Comparison of ENCODE assay signal across 9 cellular contexts in genomic region chr13:49530452-49530851, GRCh38. TPM values are rescaled to one million over a fixed set of nuclear protein-coding genes. Genes with fewer than 3 reads are reported as not detected.
DNase-seq lines count a peak whose midpoint lies in the region; ATAC-seq and TF ChIP-seq lines count a peak whose summit lies in the region.
"Had no signal": no experiment of that assay in that cellular context is flagged by ENCODE, and none has a peak within 500 bp of the region (broad histone marks: within the 10 kb centered on the region; RNA-seq: fewer than 3 reads in every experiment).

No MANE protein-coding gene starts in this region.

- intact Hi-C loops in natural killer cell (cut with micrococcal nuclease) (no loop called here), Right ventricle myocardium superior (cut with DNase I) (no loop called here)

- no peak for TF ChIP-seq CTCF in natural killer cell (IDR thresholded peaks at IDR 0.05)

- peaks cover 7% of the 10 kb centered on the region for H3K36me3 Mint-ChIP-seq in natural killer cell
- no peaks in the 10 kb centered on the region for H3K36me3 Mint-ChIP-seq in natural killer cell treated with Interleukin-12 subunit alpha and Interleukin-12 subunit beta and Interleukin-15 and Interleukin-18, amount 100 ng/mL, for 72 hours
- peaks cover 70% of the 10 kb centered on the region for H3K36me3 Mint-ChIP-seq in activated T-helper 17 cell treated with anti-CD3 and anti-CD28 coated beads, Interleukin-2, amount 50 U/mL, for 72 hours (ENCODE audit: low read depth)

- ATAC-seq in natural killer cell, result peak in 1 of 3 donors; percentile 36
- no peak for ATAC-seq in natural killer cell treated with Interleukin-12 subunit alpha and Interleukin-12 subunit beta and Interleukin-15 and Interleukin-18, amount 100 ng/mL, for 72 hours
- peak; percentile 69 for ATAC-seq in HG03097 (IDR thresholded peaks at IDR 0.05; ENCODE audit: low FRiP score, unreplicated experiment)
- no peak for ATAC-seq in activated T-helper 17 cell treated with anti-CD3 and anti-CD28 coated beads, Interleukin-2, amount 50 U/mL, for 72 hours (replicated peaks)
- ATAC-seq in GM21619 (IDR thresholded peaks at IDR 0.05; ENCODE audit: unreplicated experiment), result no peak
- no peak for ATAC-seq in Right ventricle myocardium superior (ENCODE audit: poor library complexity)

- H3K9me3 Mint-ChIP-seq in natural killer cell, result no peaks in the 10 kb centered on the region
- no peaks in the 10 kb centered on the region for H3K9me3 Mint-ChIP-seq in natural killer cell treated with Interleukin-12 subunit alpha and Interleukin-12 subunit beta and Interleukin-15 and Interleukin-18, amount 100 ng/mL, for 72 hours
- H3K9me3 Mint-ChIP-seq in activated T-helper 17 cell treated with anti-CD3 and anti-CD28 coated beads, Interleukin-2, amount 50 U/mL, for 72 hours, result no peaks in the 10 kb centered on the region
- H3K9me3 Mint-ChIP-seq: activated naive CD4-positive, alpha-beta T cell treated with anti-CD3 and anti-CD28 coated beads, Interleukin-2, amount 10 ng/mL, durations not matched to agents 7 days and 5 days had no signal

- peaks cover 5 to 18% of the 10 kb centered on the region in 2 donors for H3K4me1 Mint-ChIP-seq in natural killer cell
- H3K4me1 Mint-ChIP-seq in natural killer cell treated with Interleukin-12 subunit alpha and Interleukin-12 subunit beta and Interleukin-15 and Interleukin-18, amount 100 ng/mL, for 72 hours (ENCODE audit: low read depth in 2 of 2), result peaks cover 3 to 5% of the 10 kb centered on the region in 2 donors
- no peaks in the 10 kb centered on the region for H3K4me1 Mint-ChIP-seq in activated T-helper 17 cell treated with anti-CD3 and anti-CD28 coated beads, Interleukin-2, amount 50 U/mL, for 72 hours

- H3K27ac Mint-ChIP-seq in natural killer cell, result peak overlapping the region; percentile 54 to 80
- H3K27ac Mint-ChIP-seq in natural killer cell treated with Interleukin-12 subunit alpha and Interleukin-12 subunit beta and Interleukin-15 and Interleukin-18, amount 100 ng/mL, for 72 hours, result no peak overlapping the region
- H3K27ac Mint-ChIP-seq in activated T-helper 17 cell treated with anti-CD3 and anti-CD28 coated beads, Interleukin-2, amount 50 U/mL, for 72 hours, result peak overlapping the region; percentile 50

- DNase-seq in natural killer cell (no peak), cerebellum (ENCODE audit: low spot score) (no peak), Right ventricle myocardium superior (no peak), NCI-H774 (lab: John Stamatoyannopoulos, UW) (no peak)
- no peak for DNase-seq in natural killer cell treated with Interleukin-12 subunit alpha and Interleukin-12 subunit beta and Interleukin-15 and Interleukin-18, amount 100 ng/mL, for 72 hours (ENCODE audit: low spot score)
- DNase-seq: activated naive CD4-positive, alpha-beta T cell treated with anti-CD3 and anti-CD28 coated beads, Interleukin-2, amount 10 ng/mL, durations not matched to agents 7 days and 5 days had no signal

- no peaks in the 10 kb centered on the region for H3K27me3 Mint-ChIP-seq in natural killer cell (ENCODE audit: low read depth in 2 of 2)
- H3K27me3 Mint-ChIP-seq in natural killer cell treated with Interleukin-12 subunit alpha and Interleukin-12 subunit beta and Interleukin-15 and Interleukin-18, amount 100 ng/mL, for 72 hours, result no peaks in the 10 kb centered on the region
- H3K27me3 Mint-ChIP-seq in activated T-helper 17 cell treated with anti-CD3 and anti-CD28 coated beads, Interleukin-2, amount 50 U/mL, for 72 hours, result no peaks in the 10 kb centered on the region
- H3K27me3 Mint-ChIP-seq: activated naive CD4-positive, alpha-beta T cell treated with anti-CD3 and anti-CD28 coated beads, Interleukin-2, amount 10 ng/mL, durations not matched to agents 7 days and 5 days had no signal

- H3K4me3 Mint-ChIP-seq in natural killer cell, result no peak overlapping the region
- no peak overlapping the region for H3K4me3 Mint-ChIP-seq in natural killer cell treated with Interleukin-12 subunit alpha and Interleukin-12 subunit beta and Interleukin-15 and Interleukin-18, amount 100 ng/mL, for 72 hours
- H3K4me3 Mint-ChIP-seq in activated T-helper 17 cell treated with anti-CD3 and anti-CD28 coated beads, Interleukin-2, amount 50 U/mL, for 72 hours, result no peak overlapping the region
- H3K4me3 Mint-ChIP-seq: activated naive CD4-positive, alpha-beta T cell treated with anti-CD3 and anti-CD28 coated beads, Interleukin-2, amount 10 ng/mL, durations not matched to agents 7 days and 5 days had no signal

RNA-seq across cellular contexts. Expression of gene PHF11, which starts 34.7 kb away (rescaled TPM):
- total RNA-seq in natural killer cell, result 100 to 1,000 TPM in 2 of 3 donors, 10 to 100 TPM in 1; 89.0 to 113 (median 111) TPM
- total RNA-seq in natural killer cell treated with Interleukin-12 subunit alpha and Interleukin-12 subunit beta and Interleukin-15 and Interleukin-18, amount 100 ng/mL, for 72 hours, result 10 to 100 TPM; 58.2 to 78.2 TPM
- 10 to 100 TPM; 64.5 to 94.8 TPM for total RNA-seq in activated T-helper 17 cell treated with anti-CD3 and anti-CD28 coated beads, Interleukin-2, amount 50 U/mL, for 72 hours
- total RNA-seq in cerebellum, result 11.1 TPM
- 17.6 TPM for total RNA-seq in Right ventricle myocardium superior

RNA-seq across cellular contexts. Expression of gene RCBTB1, which starts 54.9 kb away (rescaled TPM):
- total RNA-seq in natural killer cell (10 to 100 TPM; 19.7 to 28.5 (median 28.4) TPM), cerebellum (17.1 TPM), Right ventricle myocardium superior (21.0 TPM)
- total RNA-seq in natural killer cell treated with Interleukin-12 subunit alpha and Interleukin-12 subunit beta and Interleukin-15 and Interleukin-18, amount 100 ng/mL, for 72 hours, result 10 to 100 TPM; 13.0 to 21.3 TPM
- total RNA-seq in activated T-helper 17 cell treated with anti-CD3 and anti-CD28 coated beads, Interleukin-2, amount 50 U/mL, for 72 hours, result 10 to 100 TPM; 16.0 to 16.6 TPM

Comparison
In these comparisons a context has a peak if more than half of its experiments do, and no peak if none do; other contexts are left out.
1. H3K27ac Mint-ChIP-seq: peak in natural killer cell (2 of 2) and activated T-helper 17 cell treated with anti-CD3 and anti-CD28 coated beads, Interleukin-2, amount 50 U/mL, for 72 hours (single experiment); none in natural killer cell treated with Interleukin-12 subunit alpha and Interleukin-12 subunit beta and Interleukin-15 and Interleukin-18, amount 100 ng/mL, for 72 hours (0 of 2).